Comparison of ENCODE assay signal across 19 cellular contexts in genomic region chr7:97015279-97015678, GRCh38. TPM values are rescaled to one million over a fixed set of nuclear protein-coding genes. Genes with fewer than 3 reads are reported as not detected.
DNase-seq lines count a peak whose midpoint lies in the region; ATAC-seq and TF ChIP-seq lines count a peak whose summit lies in the region.
"Had no signal": no experiment of that assay in that cellular context is flagged by ENCODE, and none has a peak within 500 bp of the region (broad histone marks: within the 10 kb centered on the region; RNA-seq: fewer than 3 reads in every experiment).

No MANE protein-coding gene starts in this region.

- peaks cover 2% of the 10 kb centered on the region for H3K79me2 ChIP-seq in osteoblast (ENCODE audit: insufficient read depth, low read length)

- BruUV-seq in A673 (replicated peaks; lab: Mats Ljungman, UMichigan), result no TSS peak

- TF ChIP-seq POLR2A in gastrocnemius medialis (IDR thresholded peaks at IDR 0.05), result no peak

- H3K36me3 ChIP-seq in A673 (ENCODE audit: insufficient read depth, low read length, poor library complexity, severe bottlenecking), result peaks cover 14% of the 10 kb centered on the region
- H3K36me3 ChIP-seq in osteoblast (ENCODE audit: insufficient read depth, low read length), result no peaks in the 10 kb centered on the region
- H3K36me3 ChIP-seq in gastrocnemius medialis, result no peaks in the 10 kb centered on the region

- POLR2A ChIA-PET in A673 (lab: Charles Lee; ENCODE audit: low non-redundant PET), result no interaction called here

- H3K27ac ChIP-seq in A673 (ENCODE audit: low read depth, low read length, poor library complexity, severe bottlenecking) (peak overlapping the region; percentile 89), osteoblast (ENCODE audit: low read depth, low read length) (no peak overlapping the region), gastrocnemius medialis (no peak overlapping the region)
- H3K27ac ChIP-seq: A549 had no signal

- intact Hi-C loops in A673 (cut with micrococcal nuclease; ENCODE audit: unreplicated experiment), result no loop called here
- intact Hi-C loops in gastrocnemius medialis (cut with DNase I; ENCODE audit: low total_unique reads), result no loop called here

- TF ChIP-seq CTCF in A673 (conservative IDR thresholded peaks at IDR 0.05; ENCODE audit: low read depth, low read length) (no peak), brain (conservative IDR thresholded peaks at IDR 0.05) (no peak), osteoblast (IDR thresholded peaks at IDR 0.05; ENCODE audit: extremely low read depth, low read depth, low read length) (no peak), gastrocnemius medialis (IDR thresholded peaks at IDR 0.05 in 4 of 5, conservative IDR thresholded peaks at IDR 0.05 in 1 of 5) (no peak)

- H3K36me3 Mint-ChIP-seq in brain, result peaks cover 30% of the 10 kb centered on the region
- H3K36me3 Mint-ChIP-seq: IgD-negative memory B cell had no signal

- H3K4me2 ChIP-seq in osteoblast (ENCODE audit: insufficient read depth, low read length), result peak overlapping the region; percentile 85

- DNase-seq in A673 (ENCODE audit: low spot score), result no peak
- DNase-seq in NCI-H1930 (lab: John Stamatoyannopoulos, UW), result peak; percentile 61 to 74
- peak; percentile 78 for DNase-seq in osteoblast (ENCODE audit: insufficient read length, low spot score, missing footprints)
- no peak for DNase-seq in SK-N-DZ (ENCODE audit: low spot score)
- DNase-seq in gastrocnemius medialis, result no peak
- DNase-seq: C1 segment of cervical spinal cord; CD8-positive, alpha-beta memory T cell; EL; Karpas-422; NCI-H2029 treated with DMSO at 0.1 percent for 48 hours; NCI-H2171 treated with DMSO at 0.1 percent for 48 hours; RPMI8226 had no signal

- ATAC-seq in HG02885 (IDR thresholded peaks at IDR 0.05; ENCODE audit: poor library complexity, unreplicated experiment) (no peak), gastrocnemius medialis (no peak)

- H3K4me1 ChIP-seq in A673 (ENCODE audit: insufficient read depth, low read length, poor library complexity, severe bottlenecking) (peaks cover 70% of the 10 kb centered on the region), osteoblast (ENCODE audit: insufficient read depth, low read length) (peaks cover 31% of the 10 kb centered on the region), gastrocnemius medialis (peaks cover 8 to 18% of the 10 kb centered on the region in 2 donors)

- CTCF ChIA-PET in A673 (lab: Charles Lee), result interaction anchor here (0.7 kb wide), 1 partner anchor 9 kb away, joined by 3 read pairs; no protein-coding TSS in a partner anchor

- peak overlapping the region in 2 of 5 experiments; percentile 72 to 97 for H3K27ac Mint-ChIP-seq in brain
- H3K27ac Mint-ChIP-seq: CD8-positive, alpha-beta memory T cell had no signal

- peak overlapping the region; percentile 76 for H3K4me3 ChIP-seq in A673 (ENCODE audit: low read depth, low read length, poor library complexity, severe bottlenecking)
- no peak overlapping the region for H3K4me3 ChIP-seq in osteoblast (ENCODE audit: insufficient read depth, low read length)
- H3K4me3 ChIP-seq in gastrocnemius medialis, result no peak overlapping the region
- H3K4me3 ChIP-seq: A549 had no signal

- peaks cover 31% of the 10 kb centered on the region for H3K4me1 Mint-ChIP-seq in brain

- H3K4me3 Mint-ChIP-seq in brain, result peak overlapping the region in 3 of 5 experiments; percentile 80 to 86 (median 82)

- no peak overlapping the region for H2AFZ ChIP-seq in osteoblast (ENCODE audit: low read length)

- in situ Hi-C loops in gastrocnemius medialis (cut with MboI; ENCODE audit: low sequenced_read_pairs in 4 of 4), result no loop called here

- H3K27me3 Mint-ChIP-seq in brain, result peaks cover 99% of the 10 kb centered on the region

- peaks cover 75% of the 10 kb centered on the region for H3K27me3 ChIP-seq in A673 (replicated peaks; ENCODE audit: insufficient read depth, low read depth, low read length, poor library complexity)
- peaks cover 9% of the 10 kb centered on the region for H3K27me3 ChIP-seq in osteoblast (ENCODE audit: insufficient read depth, low read length)
- peaks cover 93 to 100% (median 100%) of the 10 kb centered on the region in 3 donors for H3K27me3 ChIP-seq in gastrocnemius medialis

- no peaks in the 10 kb centered on the region for H4K20me1 ChIP-seq in osteoblast (ENCODE audit: insufficient read depth, low read length)

- H3K9me3 ChIP-seq in A673 (ENCODE audit: low read depth, low read length, poor library complexity, severe bottlenecking) (no peaks in the 10 kb centered on the region), osteoblast (ENCODE audit: low read depth, low read length) (no peaks in the 10 kb centered on the region), gastrocnemius medialis (no peaks in the 10 kb centered on the region)

- peaks cover 0 to 29% (median 6%) of the 10 kb centered on the region in 5 experiments for H3K9me3 Mint-ChIP-seq in brain

RNA-seq across cellular contexts. Expression of gene DLX5, which starts 9.4 kb away (rescaled TPM):
- total RNA-seq in A673 (2021), result 69.6 and 82.1 TPM in 2 replicates
- 8.8 TPM for polyA plus RNA-seq in brain (ENCODE audit: insufficient read depth, low read depth, low replicate concordance)
- total RNA-seq in osteoblast, result 2.5 and 3.2 TPM in 2 replicates
- polyA plus RNA-seq in SK-N-DZ (2014; cell fraction: cytosol; rRNA removed), result 2.2 and 2.7 TPM in 2 replicates
- polyA plus RNA-seq in SK-N-DZ (2014; cell fraction: nucleus; rRNA removed), result 0.44 and 1.1 TPM in 2 replicates
- under 1 TPM in 1 of 4 donors, not detected in 3; 0.41 TPM for total RNA-seq in gastrocnemius medialis
- total RNA-seq: CD8-positive, alpha-beta memory T cell; MCF 10A; NCI-H460 had no signal
- polyA plus RNA-seq: A549; CD8-positive, alpha-beta memory T cell; IgD-negative memory B cell had no signal

RNA-seq across cellular contexts. Expression of gene DLX6, which starts 9.9 kb away (rescaled TPM):
- total RNA-seq in A673 (2021) (17.9 and 19.3 TPM in 2 replicates), osteoblast (1.1 and 2.1 TPM in 2 replicates), gastrocnemius medialis (not detected)
- 5.5 TPM for polyA plus RNA-seq in brain (ENCODE audit: insufficient read depth, low read depth, low replicate concordance)
- 9.4 and 10.2 TPM in 2 replicates for polyA plus RNA-seq in SK-N-DZ (2014; cell fraction: cytosol; rRNA removed)
- polyA plus RNA-seq in SK-N-DZ (2014; cell fraction: nucleus; rRNA removed), result 17.9 and 25.1 TPM in 2 replicates
- total RNA-seq: CD8-positive, alpha-beta memory T cell; MCF 10A; PC-3 had no signal
- polyA plus RNA-seq: A549; CD8-positive, alpha-beta memory T cell; IgD-negative memory B cell had no signal

Comparison
In these comparisons a context has a peak if more than half of its experiments do, and no peak if none do; other contexts are left out.
1. DNase-seq: peak in NCI-H1930 (2 of 2) and osteoblast (single experiment); none in A673 (single experiment), SK-N-DZ (single experiment) and gastrocnemius medialis (0 of 2).
2. RNA of gene DLX5, which starts 9.4 kb away (total RNA-seq): 69.6 to 82.1 TPM in A673; 2.5 to 3.2 TPM in osteoblast and 0.41 TPM in gastrocnemius medialis; every median in the first group is over 10 times any median in the second.